8 cellular contexts compared by ENCODE assay signal in genomic region chr1:109075531-109076490, GRCh38. TPM values are rescaled to one million over a fixed set of nuclear protein-coding genes. Genes with fewer than 3 reads are reported as not detected.
DNase-seq lines count a peak whose midpoint lies in the region; ATAC-seq and TF ChIP-seq lines count a peak whose summit lies in the region.

TAF13 (minus strand) TSS chr1:109076003; CDS start chr1:109075947, 56 bp downstream.

- H3K27ac Mint-ChIP-seq in IgD-negative memory B cell = peak within 1 kb of the TSS; percentile 91 to 98 (median 98)

- H3K9me3 ChIP-seq in PC-9 (ENCODE audit: insufficient read depth, low read depth) = no peaks in the 10 kb centered on the region
- no peaks in the 10 kb centered on the region for H3K9me3 ChIP-seq in mucosa of rectum (ENCODE audit: control insufficient read depth in 2 of 2, low read length in 2 of 2)

- H2AFZ ChIP-seq in PC-9 = peak within 1 kb of the TSS; percentile 98

- peak; percentile 99 for ATAC-seq in GM21529 (IDR thresholded peaks at IDR 0.05; ENCODE audit: unreplicated experiment)

- TF ChIP-seq CTCF in PC-9 (conservative IDR thresholded peaks at IDR 0.05) (peak; percentile 46; the same call in 1 of the 2 replicates), epithelial cell of proximal tubule (conservative IDR thresholded peaks at IDR 0.05; ENCODE audit: low read depth, low read length) (peak; percentile 13)

- H3K27me3 ChIP-seq in PC-9 (ENCODE audit: insufficient read depth, low read depth) = no peaks in the 10 kb centered on the region
- H3K27me3 ChIP-seq in mucosa of rectum (ENCODE audit: control insufficient read depth in 2 of 2, insufficient read depth in 2 of 2, low read length in 2 of 2) = no peaks in the 10 kb centered on the region

- peak within 1 kb of the TSS; percentile 92 to 99 for H3K9ac ChIP-seq in mucosa of rectum (ENCODE audit: low read depth in 1 of 2, low read length in 2 of 2)

- peaks cover 2% of the 10 kb centered on the region for H3K27me3 Mint-ChIP-seq in IgD-negative memory B cell

- H3K27ac ChIP-seq in PC-9 (peak within 1 kb of the TSS; percentile 88), mucosa of rectum (ENCODE audit: low read depth in 2 of 2, low read length in 2 of 2) (peak within 1 kb of the TSS; percentile 87 to 93)

- H3K4me3 ChIP-seq in PC-9 (peak within 1 kb of the TSS; percentile 82), epithelial cell of proximal tubule (ENCODE audit: low read depth, low read length) (peak within 1 kb of the TSS; percentile 100), mucosa of rectum (ENCODE audit: low read length in 2 of 2) (peak within 1 kb of the TSS; percentile 99 to 100)

- peaks cover 27% of the 10 kb centered on the region for H3F3A ChIP-seq in PC-9 (ENCODE audit: insufficient read depth, low read depth)

- CTCF ChIA-PET in PC-9 (lab: Charles Lee) = interaction anchor here (0.6 to 0.8 kb wide), 3 partner anchors 10 to 37 kb away, joined by 4 to 9 read pairs (median 5); a partner anchor contains a TSS

- H3K9me2 ChIP-seq in PC-9 (ENCODE audit: insufficient read depth) = no peaks in the 10 kb centered on the region

- peak within 1 kb of the TSS; percentile 99 for H3K4me2 ChIP-seq in PC-9

- H3K4me1 ChIP-seq in PC-9 (replicated peaks; ENCODE audit: insufficient read depth) = peaks cover 16% of the 10 kb centered on the region
- H3K4me1 ChIP-seq in mucosa of rectum (ENCODE audit: control insufficient read depth in 2 of 2, insufficient read depth in 2 of 2, low read length in 2 of 2) = peaks cover 7 to 9% of the 10 kb centered on the region in 2 donors

- POLR2A ChIA-PET in PC-9 (lab: Charles Lee; ENCODE audit: unreplicated experiment) = interaction anchor here (0.7 to 1.0 kb wide), 4 partner anchors 15 to 139 kb away, joined by 3 to 7 read pairs (median 4); partner anchors contain the start of genes SARS1 and TMEM167B

- peaks cover 1% of the 10 kb centered on the region for H3K36me3 Mint-ChIP-seq in IgD-negative memory B cell

- intact Hi-C loops in PC-9 (cut with micrococcal nuclease; ENCODE audit: unreplicated experiment) = no loop called here

- peak within 1 kb of the TSS; percentile 93 to 99 (median 96) for H3K4me3 Mint-ChIP-seq in IgD-negative memory B cell

- H3K9me3 Mint-ChIP-seq in IgD-negative memory B cell = no peaks in the 10 kb centered on the region

- peaks cover 37% of the 10 kb centered on the region for H3K79me2 ChIP-seq in PC-9 (ENCODE audit: low read depth)

- DNase-seq in DMS153 treated with DMSO at 0.1 percent for 48 hours (lab: John Stamatoyannopoulos, UW; ENCODE audit: unreplicated experiment) = peak; percentile 97
- peak; percentile 90 to 94 for DNase-seq in PC-9
- peak; percentile 84 for DNase-seq in activated T-cell treated with anti-CD3 and anti-CD28 coated beads, Interleukin-2, amount 50 U/mL, for 1 hour
- DNase-seq in epithelial cell of proximal tubule (ENCODE audit: low read depth) = no peak
- peak; percentile 93 for DNase-seq in stimulated activated CD8-positive, alpha-beta memory T cell treated with anti-CD3 and anti-CD28 coated beads, Interleukin-4, amount 100 ng/mL, for 48 hours

- BruUV-seq in PC-9 (replicated peaks; lab: Mats Ljungman, UMichigan) = TSS peak; percentile 81

- H4K20me1 ChIP-seq in PC-9 (ENCODE audit: insufficient read depth) = peaks cover 5% of the 10 kb centered on the region; the same call in 1 of the 2 replicates

- peaks cover 9 to 17% (median 14%) of the 10 kb centered on the region in 3 donors for H3K4me1 Mint-ChIP-seq in IgD-negative memory B cell

- no peaks in the 10 kb centered on the region for H3K36me3 ChIP-seq in PC-9 (ENCODE audit: low read depth)
- peaks cover 0 to 2% of the 10 kb centered on the region in 2 donors for H3K36me3 ChIP-seq in mucosa of rectum (ENCODE audit: control insufficient read depth in 2 of 2, insufficient read depth in 2 of 2, low read length in 2 of 2)

RNA-seq across cellular contexts. Expression of gene TAF13, which starts in this region (rescaled TPM):
- 2.7 TPM for polyA plus RNA-seq in IgD-negative memory B cell
- total RNA-seq in PC-9 (2021) (23.2 and 30.1 TPM in 2 replicates), epithelial cell of proximal tubule (33.6 and 44.5 TPM in 2 replicates)
